ENCODE assay signal across 9 cellular contexts in genomic region chr13:79401259-79402071, GRCh38. TPM values are rescaled to one million over a fixed set of nuclear protein-coding genes. Genes with fewer than 3 reads are reported as not detected.
DNase-seq lines count a peak whose midpoint lies in the region; ATAC-seq, FAIRE-seq and TF ChIP-seq lines count a peak whose summit lies in the region.
"Had no signal": no experiment of that assay in that cellular context is flagged by ENCODE, and none has a peak within 500 bp of the region (broad histone marks: within the 10 kb centered on the region; RNA-seq: fewer than 3 reads in every experiment).

No MANE protein-coding gene starts in this region.

- H3K4me1 Mint-ChIP-seq in endodermal cell, result peaks cover 47% of the 10 kb centered on the region

- ATAC-seq in GM21528 (IDR thresholded peaks at IDR 0.05; ENCODE audit: low FRiP score, unreplicated experiment), result peak; percentile 39

- no peak for TF ChIP-seq EP300 in SK-N-SH (IDR thresholded peaks at IDR 0.05; ENCODE audit: borderline replicate concordance in 1 of 2, low read depth in 1 of 2, low read length in 1 of 2)

- peaks cover 99% of the 10 kb centered on the region for H3K79me2 ChIP-seq in SK-N-SH (ENCODE audit: insufficient read depth)

- CTCF ChIA-PET in SK-N-SH (lab: Yijun Ruan, JAX), result interaction anchor here (0.6 to 1.9 kb wide), 3 partner anchors 10 to 79 kb away, joined by 3 to 7 read pairs (median 3); no protein-coding TSS in a partner anchor

- H3K4me1 ChIP-seq in HUES6 (ENCODE audit: control insufficient read depth, insufficient read depth, low read length) (peaks cover 31% of the 10 kb centered on the region), endodermal cell (ENCODE audit: control insufficient read depth, insufficient read depth, low read length) (peaks cover 3% of the 10 kb centered on the region), SK-N-SH (ENCODE audit: control insufficient read depth in 1 of 2, insufficient read depth in 2 of 2, low read depth in 1 of 2, low read length in 1 of 2) (peaks cover 10 to 18% of the 10 kb centered on the region in 2 experiments; a peak in 3 of 4 replicates), esophagus squamous epithelium (peaks cover 19 to 71% (median 28%) of the 10 kb centered on the region in 3 donors)

- no peaks in the 10 kb centered on the region for H3K27me3 Mint-ChIP-seq in endodermal cell (ENCODE audit: insufficient read depth)

- H3K36me3 Mint-ChIP-seq in endodermal cell (ENCODE audit: low read depth), result peaks cover 20% of the 10 kb centered on the region

- TF ChIP-seq CTCF in endodermal cell (conservative IDR thresholded peaks at IDR 0.05), result no peak
- no peak for TF ChIP-seq CTCF in SK-N-SH (IDR thresholded peaks at IDR 0.05)
- no peak for TF ChIP-seq CTCF in esophagus squamous epithelium (IDR thresholded peaks at IDR 0.05)

- peaks cover 63% of the 10 kb centered on the region for H4K20me1 ChIP-seq in SK-N-SH (ENCODE audit: insufficient read depth)

- no CpG with 5 or more reads among the region's 2 CpGs for WGBS in endodermal cell (ENCODE audit: insufficient coverage in 1 of 2, insufficient read length in 1 of 2), 2 experiments
- WGBS in SK-N-SH (ENCODE audit: low lambda C conversion rate), result 93% methylated on average over 2 of the region's 2 CpGs
- WGBS in esophagus squamous epithelium, 2 donors, result 66 to 69% methylated on average over 2 of the region's 2 CpGs

- peak; percentile 97 for FAIRE-seq in GM12892 (lab: Jason Lieb, UNC)
- FAIRE-seq: H1 had no signal

- no peaks in the 10 kb centered on the region for H3K27me3 ChIP-seq in HUES6 (ENCODE audit: control insufficient read depth, insufficient read depth, low read length)
- no peaks in the 10 kb centered on the region for H3K27me3 ChIP-seq in endodermal cell (ENCODE audit: control insufficient read depth, insufficient read depth, low read length, poor library complexity, severe bottlenecking)
- no peaks in the 10 kb centered on the region for H3K27me3 ChIP-seq in SK-N-SH (ENCODE audit: insufficient read depth)
- no peaks in the 10 kb centered on the region for H3K27me3 ChIP-seq in esophagus squamous epithelium

- DNase-seq in GM12892 (ENCODE audit: insufficient read length), result no peak
- DNase-seq in endodermal cell, result no peak
- DNase-seq in SK-N-SH, result no peak
- no peak for DNase-seq in 8988T
- no peak for DNase-seq in esophagus squamous epithelium (lab: John Stamatoyannopoulos, UW)
- DNase-seq in GM19240 (ENCODE audit: insufficient read length, low spot score), result no peak

- TF ChIP-seq RAD21 in SK-N-SH (IDR thresholded peaks at IDR 0.05; ENCODE audit: low read length), result no peak

- intact Hi-C loops in esophagus squamous epithelium (cut with DNase I), result no loop called here

- peaks cover 8% of the 10 kb centered on the region for H3F3A ChIP-seq in SK-N-SH (replicated peaks; ENCODE audit: insufficient read depth)

- POLR2A ChIA-PET in SK-N-SH (lab: Yijun Ruan, JAX), result no interaction called here

- H3K4me3 Mint-ChIP-seq in endodermal cell, result no peak overlapping the region

- no peak overlapping the region for H2AFZ ChIP-seq in SK-N-SH (ENCODE audit: low read depth)

- no peak overlapping the region for H3K4me2 ChIP-seq in SK-N-SH

- H3K27ac ChIP-seq in HUES6 (ENCODE audit: low read depth, low read length) (peak overlapping the region; percentile 52; the same call in 1 of the 2 replicates), endodermal cell (ENCODE audit: low read depth, low read length) (no peak overlapping the region), SK-N-SH (ENCODE audit: low read depth in 2 of 2, low read length in 1 of 2) (no peak overlapping the region), esophagus squamous epithelium (peak overlapping the region in 1 of 4 donors; percentile 42)

- H3K27ac Mint-ChIP-seq in endodermal cell, result no peak overlapping the region

- H3K9me2 ChIP-seq in SK-N-SH, result no peaks in the 10 kb centered on the region

- H3K9ac ChIP-seq in HUES6 (ENCODE audit: low read length) (no peak overlapping the region), endodermal cell (ENCODE audit: extremely low read depth, low read length, poor library complexity, severe bottlenecking) (no peak overlapping the region), SK-N-SH (no peak overlapping the region)

- TF ChIP-seq POLR2A in GM12892 (IDR thresholded peaks at IDR 0.05; ENCODE audit: low read depth, low read length), result no peak
- TF ChIP-seq POLR2A in esophagus squamous epithelium (IDR thresholded peaks at IDR 0.05), result no peak

- H3K9me3 Mint-ChIP-seq in endodermal cell, result peaks cover 10% of the 10 kb centered on the region

- H3K9me3 ChIP-seq in HUES6 (ENCODE audit: control insufficient read depth, insufficient read depth, low read depth, low read length) (peaks cover 4% of the 10 kb centered on the region; the same call in 1 of the 2 replicates), endodermal cell (ENCODE audit: control insufficient read depth, low read length) (peaks cover 11% of the 10 kb centered on the region), SK-N-SH (no peaks in the 10 kb centered on the region), esophagus squamous epithelium (peaks cover 0 to 4% (median 0%) of the 10 kb centered on the region in 3 donors)

- H3K36me3 ChIP-seq in HUES6 (ENCODE audit: control insufficient read depth, insufficient read depth, low read length) (peaks cover 46% of the 10 kb centered on the region), endodermal cell (ENCODE audit: control insufficient read depth, insufficient read depth, low read length) (peaks cover 27% of the 10 kb centered on the region), SK-N-SH (replicated peaks in 1 of 2; ENCODE audit: control insufficient read depth in 1 of 2, insufficient read depth in 2 of 2, low read length in 1 of 2) (peaks cover 38 to 40% of the 10 kb centered on the region in 2 experiments), esophagus squamous epithelium (peaks cover 0 to 23% (median 4%) of the 10 kb centered on the region in 3 donors)

- H3K4me3 ChIP-seq in HUES6 (ENCODE audit: low read depth, low read length) (no peak overlapping the region), endodermal cell (ENCODE audit: low read length) (peak overlapping the region; percentile 93), SK-N-SH (ENCODE audit: low read depth in 2 of 2, low read length in 1 of 2) (no peak overlapping the region), esophagus squamous epithelium (no peak overlapping the region)

TF ChIP-seq in SK-N-SH, 30 proteins besides CTCF, POLR2A, EP300 and RAD21:
- TF ChIP-seq TEAD4 (IDR thresholded peaks at IDR 0.05; ENCODE audit: borderline replicate concordance, insufficient read depth) (no peak), FOXJ3 (CRISPR knock-in tag; IDR thresholded peaks at IDR 0.05) (no peak), MEF2A (IDR thresholded peaks at IDR 0.05; ENCODE audit: borderline replicate concordance, low read depth) (no peak), TAF1 (IDR thresholded peaks at IDR 0.05; ENCODE audit: borderline replicate concordance, low read depth, low read length) (no peak), IRF3 (IDR thresholded peaks at IDR 0.05; ENCODE audit: low read depth, low read length) (no peak), TCF12 (IDR thresholded peaks at IDR 0.05) (no peak), GATA2 (CRISPR knock-in tag; IDR thresholded peaks at IDR 0.05) (no peak), JUND (IDR thresholded peaks at IDR 0.05) (no peak), EZH2phosphoT487 (IDR thresholded peaks at IDR 0.05; ENCODE audit: borderline replicate concordance, low read depth) (no peak), USF2 (IDR thresholded peaks at IDR 0.05; ENCODE audit: borderline replicate concordance, low read depth, low read length) (no peak), SMC3 (IDR thresholded peaks at IDR 0.05; ENCODE audit: low read depth, low read length) (no peak), YY1 (IDR thresholded peaks at IDR 0.05; ENCODE audit: low read depth) (no peak), SIN3A (IDR thresholded peaks at IDR 0.05; ENCODE audit: borderline replicate concordance, low read depth, low read length) (no peak), FOSL2 (IDR thresholded peaks at IDR 0.05; ENCODE audit: borderline replicate concordance, low read depth) (no peak), CHD2 (IDR thresholded peaks at IDR 0.05; ENCODE audit: low read length, partially characterized antibody) (no peak), NRF1 (IDR thresholded peaks at IDR 0.05; ENCODE audit: low read depth, low read length) (no peak)

RNA-seq across cellular contexts. Expression of gene RBM26, which starts 4.6 kb away (rescaled TPM):
- polyA plus RNA-seq in GM12892 (2012; ENCODE audit: missing spikeins), result 34.9 TPM
- total RNA-seq in endodermal cell, result 10 to 100 TPM; 65.0 to 81.7 TPM
- 61.2 TPM for polyA plus RNA-seq in endodermal cell (2013, experiment 1 of 2)
- polyA plus RNA-seq in endodermal cell (2013, experiment 2 of 2), result 59.5 TPM
- 12.5 and 15.1 TPM in 2 replicates for polyA plus RNA-seq in SK-N-SH (2012; rRNA removed)
- 11.8 and 14.2 TPM in 2 replicates for polyA plus RNA-seq in SK-N-SH (2012; cell fraction: cytosol; rRNA removed)
- 32.1 and 53.6 TPM in 2 replicates for polyA plus RNA-seq in SK-N-SH (2012; cell fraction: nucleus; rRNA removed)
- total RNA-seq in esophagus squamous epithelium, result 10 to 100 TPM; 16.0 to 42.3 (median 25.4) TPM
